In the genomic region with DNA sequence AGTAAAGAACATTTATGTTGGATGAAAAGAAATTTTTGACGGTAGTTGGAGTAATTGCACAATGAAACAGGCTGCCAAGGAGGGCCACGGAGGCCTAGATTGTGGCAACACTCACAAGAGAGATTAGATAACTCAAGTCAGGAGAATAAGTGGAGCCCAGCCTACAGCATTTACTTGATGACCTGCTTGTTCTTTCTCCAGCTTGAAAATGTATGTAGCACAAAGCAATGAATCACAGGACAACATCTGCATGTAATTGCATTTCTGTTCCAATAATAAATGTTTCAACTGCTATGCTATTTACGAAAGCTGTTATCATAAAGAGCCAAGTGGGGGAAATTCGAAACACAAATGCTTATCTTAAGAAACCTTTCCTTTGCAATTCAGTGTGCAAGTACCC, we compare ENCODE assay signal across 20 cellular contexts.
DNase-seq lines count a peak whose midpoint lies in the region; ATAC-seq, FAIRE-seq and TF ChIP-seq lines count a peak whose summit lies in the region.
"Had no signal": no experiment of that assay in that cellular context is flagged by ENCODE, and none has a peak within 500 bp of the region (broad histone marks: within the 10 kb centered on the region; RNA-seq: fewer than 3 reads in every experiment).

No MANE protein-coding gene starts in this region.

- CTCF ChIA-PET in K562 (lab: Yijun Ruan, JAX; ENCODE audit: low intra/inter-chr PET ratio) (no interaction called here), T-cell (lab: Charles Lee) (no interaction called here)

- TF ChIP-seq CTCF in K562 (IDR thresholded peaks at IDR 0.05 in 2 of 3, conservative IDR thresholded peaks at IDR 0.05 in 1 of 3; ENCODE audit: insufficient read depth in 2 of 3, low read depth in 1 of 3, low read length in 3 of 3) (no peak), esophagus muscularis mucosa (IDR thresholded peaks at IDR 0.05) (no peak)

- H3K4me2 ChIP-seq in GM23248 (ENCODE audit: unreplicated experiment): no peak overlapping the region
- peak overlapping the region; percentile 14 for H3K4me2 ChIP-seq in K562 (ENCODE audit: insufficient read depth, low read length)

- FAIRE-seq in K562 (lab: Jason Lieb, UNC): peak; percentile 58
- FAIRE-seq: HepG2 had no signal

- peaks cover 0 to 5% (median 0%) of the 10 kb centered on the region in 3 donors for H3K9me3 Mint-ChIP-seq in T-cell

- H3K9me3 ChIP-seq in GM23248 (ENCODE audit: low read depth) (no peaks in the 10 kb centered on the region), K562 (replicated peaks; ENCODE audit: control insufficient read depth, insufficient read depth, low read depth, low read length) (no peaks in the 10 kb centered on the region), esophagus muscularis mucosa (no peaks in the 10 kb centered on the region)

- no peaks in the 10 kb centered on the region for H3F3A ChIP-seq in GM23248 (ENCODE audit: insufficient read depth)

- H4K20me1 ChIP-seq in GM23248 (ENCODE audit: insufficient read depth) (no peaks in the 10 kb centered on the region), K562 (replicated peaks; ENCODE audit: control insufficient read depth, insufficient read depth, low read length) (no peaks in the 10 kb centered on the region)

- peak; percentile 60 for ATAC-seq in K562
- ATAC-seq in GM18861 (IDR thresholded peaks at IDR 0.05; ENCODE audit: unreplicated experiment): no peak
- no peak for ATAC-seq in T-cell (replicated peaks in 1 of 4)
- no peak for ATAC-seq in esophagus mucosa
- ATAC-seq: HepG2, PC-3 had no signal

- no peaks in the 10 kb centered on the region for H3K36me3 ChIP-seq in ACC112 (ENCODE audit: insufficient read depth, low read length)
- H3K36me3 ChIP-seq in GM23248 (ENCODE audit: low read depth): no peaks in the 10 kb centered on the region
- no peaks in the 10 kb centered on the region for H3K36me3 ChIP-seq in K562 (ENCODE audit: control insufficient read depth, insufficient read depth, low read length)
- no peaks in the 10 kb centered on the region for H3K36me3 ChIP-seq in esophagus muscularis mucosa

- no peaks in the 10 kb centered on the region for H3K27me3 ChIP-seq in ACC112 (ENCODE audit: insufficient read depth, low read length)
- no peaks in the 10 kb centered on the region for H3K27me3 ChIP-seq in GM23248 (replicated peaks; ENCODE audit: insufficient read depth)
- no peaks in the 10 kb centered on the region for H3K27me3 ChIP-seq in K562 (ENCODE audit: control insufficient read depth in 2 of 2, insufficient read depth in 2 of 2, low read length in 2 of 2)
- H3K27me3 ChIP-seq in esophagus muscularis mucosa: no peaks in the 10 kb centered on the region

- H3K9me2 ChIP-seq in GM23248 (ENCODE audit: insufficient read depth): no peaks in the 10 kb centered on the region

- intact Hi-C loops in K562 (cut with micrococcal nuclease): no loop called here
- intact Hi-C loops in esophagus muscularis mucosa (cut with DNase I): no loop called here

- H3K4me1 ChIP-seq in ACC112 (ENCODE audit: control insufficient read depth, insufficient read depth, low read length, unreplicated experiment) (no peaks in the 10 kb centered on the region), GM23248 (ENCODE audit: insufficient read depth) (no peaks in the 10 kb centered on the region), K562 (replicated peaks in 1 of 2; ENCODE audit: control insufficient read depth in 2 of 2, insufficient read depth in 2 of 2, low read length in 2 of 2) (peaks cover 0 to 10% of the 10 kb centered on the region in 2 experiments; a peak in 2 of 5 replicates), esophagus muscularis mucosa (no peaks in the 10 kb centered on the region)

- no TSS peak for BruUV-seq in K562 (replicated peaks; lab: Mats Ljungman, UMichigan)

- 40 to 46% methylated on average over 4 of the region's 4 CpGs for WGBS in GM23248 (ENCODE audit: low coverage in 1 of 2, low lambda C conversion rate in 2 of 2, missing lambda C conversion rate in 2 of 2), 2 experiments
- 0% methylated on average over 4 of the region's 4 CpGs for WGBS in K562 (ENCODE audit: insufficient coverage, low coverage, missing lambda C conversion rate)
- 56% methylated on average over 4 of the region's 4 CpGs for WGBS in esophagus muscularis mucosa

- no peaks in the 10 kb centered on the region for H3K27me3 Mint-ChIP-seq in T-cell

- no peak for TF ChIP-seq RAD21 in K562 (CRISPR knock-in tag; conservative IDR thresholded peaks at IDR 0.05 in 1 of 2, IDR thresholded peaks at IDR 0.05 in 1 of 2)

- H3K9ac ChIP-seq in GM23248: no peak overlapping the region
- H3K9ac ChIP-seq in K562 (ENCODE audit: insufficient read depth in 1 of 2, low read depth in 2 of 2, low read length in 2 of 2): no peak overlapping the region

- H3K4me3 ChIP-seq in ACC112 (ENCODE audit: low read depth, low read length) (no peak overlapping the region), GM23248 (no peak overlapping the region), K562 (no peak overlapping the region), esophagus muscularis mucosa (no peak overlapping the region)

- peak; percentile 23 for DNase-seq in GM23248
- peak in 2 of 4 experiments; percentile 18 to 30 for DNase-seq in K562 (ENCODE audit: extremely low read depth in 1 of 4, low spot score in 3 of 4)
- peak; percentile 44 for DNase-seq in fibroblast of the conjunctiva (ENCODE audit: low read depth)
- DNase-seq in esophagus muscularis mucosa (ENCODE audit: extremely low spot score): no peak
- DNase-seq in T-cell: no peak
- DNase-seq: 8988T; COR-L47; H7; NCI-H1105; NCI-H1694 treated with DMSO at 0.1 percent for 48 hours; NCI-H2107; NCI-H345; NCI-H526 treated with DMSO at 0.1 percent for 48 hours; NK-92 treated with Interleukin-12 subunit alpha and Interleukin-12 subunit beta, amount 100 ng/mL, for 24 hours; PC-3 had no signal

- peak; percentile 57 for TF ChIP-seq EP300 in K562 (IDR thresholded peaks at IDR 0.05; ENCODE audit: low read length)
- no peak for TF ChIP-seq EP300 in esophagus muscularis mucosa (IDR thresholded peaks at IDR 0.05)

- H3K27ac Mint-ChIP-seq in T-cell: no peak overlapping the region

- in situ Hi-C loops in GM23248 (cut with MboI) (no loop called here), K562 (cut with MboI) (no loop called here)

- H3K4me3 Mint-ChIP-seq in T-cell: no peak overlapping the region

- H2AFZ ChIP-seq in ACC112 (ENCODE audit: low read length, unreplicated experiment) (peak overlapping the region; percentile 14), GM23248 (no peak overlapping the region), K562 (ENCODE audit: low read depth, low read length) (no peak overlapping the region)

- TF ChIP-seq POLR2A in K562 (conservative IDR thresholded peaks at IDR 0.05): no peak
- no peak for TF ChIP-seq POLR2A in esophagus muscularis mucosa (IDR thresholded peaks at IDR 0.05; ENCODE audit: low read depth)

- no peaks in the 10 kb centered on the region for H3K9me1 ChIP-seq in K562 (ENCODE audit: control insufficient read depth, insufficient read depth, low read length)

- H3K79me2 ChIP-seq in ACC112 (ENCODE audit: control insufficient read depth, insufficient read depth, low read length, unreplicated experiment) (no peaks in the 10 kb centered on the region), GM23248 (ENCODE audit: insufficient read depth) (no peaks in the 10 kb centered on the region), K562 (ENCODE audit: control insufficient read depth, insufficient read depth, low read length) (no peaks in the 10 kb centered on the region)

- POLR2A ChIA-PET in K562 (lab: Yijun Ruan, JAX) (no interaction called here), T-cell (lab: Charles Lee) (no interaction called here)

- H3K27ac ChIP-seq in ACC112 (ENCODE audit: low read depth, low read length) (no peak overlapping the region), GM23248 (no peak overlapping the region), K562 (ENCODE audit: extremely low read depth, low read depth, low read length) (no peak overlapping the region), esophagus muscularis mucosa (replicated peaks in 1 of 4) (no peak overlapping the region)
- H3K27ac ChIP-seq: RWPE1 had no signal

- no peaks in the 10 kb centered on the region for H3K4me1 Mint-ChIP-seq in T-cell

- H3K36me3 Mint-ChIP-seq in T-cell: no peaks in the 10 kb centered on the region

TF ChIP-seq in K562, 482 proteins besides CTCF, POLR2A, EP300 and RAD21 (continues in another document):
- TF ChIP-seq SAP30 (IDR thresholded peaks at IDR 0.05; ENCODE audit: borderline replicate concordance, insufficient read depth, low read depth, low read length, poor library complexity, severe bottlenecking) (no peak), TAL1 (IDR thresholded peaks at IDR 0.05) (peak; percentile 85), NFIC (IDR thresholded peaks at IDR 0.05) (peak; percentile 36; the same call in 1 of the 2 replicates), FOXA3 (CRISPR knock-in tag; conservative IDR thresholded peaks at IDR 0.05 in 1 of 2, IDR thresholded peaks at IDR 0.05 in 1 of 2) (0 out of 4 replicates have a peak, but pooled peaks of 1 of the 2 experiments have one; percentile 33), SMARCE1 (IDR thresholded peaks at IDR 0.05) (peak; percentile 39; the same call in 1 of the 2 replicates), CCNT2 (IDR thresholded peaks at IDR 0.05; ENCODE audit: borderline replicate concordance, extremely low read depth, insufficient read length, low read depth, low read length) (peak; percentile 69), ZNF224 (CRISPR knock-in tag; IDR thresholded peaks at IDR 0.05) (no peak), NCOA4 (IDR thresholded peaks at IDR 0.05; ENCODE audit: partially characterized antibody) (no peak)
- TF ChIP-seq, protein P1, sequence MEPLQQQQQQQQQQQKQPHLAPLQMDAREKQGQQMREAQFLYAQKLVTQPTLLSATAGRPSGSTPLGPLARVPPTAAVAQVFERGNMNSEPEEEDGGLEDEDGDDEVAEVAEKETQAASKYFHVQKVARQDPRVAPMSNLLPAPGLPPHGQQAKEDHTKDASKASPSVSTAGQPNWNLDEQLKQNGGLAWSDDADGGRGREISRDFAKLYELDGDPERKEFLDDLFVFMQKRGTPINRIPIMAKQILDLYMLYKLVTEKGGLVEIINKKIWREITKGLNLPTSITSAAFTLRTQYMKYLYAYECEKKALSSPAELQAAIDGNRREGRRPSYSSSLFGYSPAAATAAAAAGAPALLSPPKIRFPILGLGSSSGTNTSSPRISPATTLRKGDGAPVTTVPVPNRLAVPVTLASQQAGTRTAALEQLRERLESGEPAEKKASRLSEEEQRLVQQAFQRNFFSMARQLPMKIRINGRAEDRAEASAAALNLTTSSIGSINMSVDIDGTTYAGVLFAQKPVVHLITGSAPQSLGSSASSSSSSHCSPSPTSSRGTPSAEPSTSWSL (CRISPR knock-in tag; IDR thresholded peaks at IDR 0.05; ENCODE audit: borderline replicate concordance): no peak

Comparison
In these comparisons a context has a peak if more than half of its experiments do, and no peak if none do; other contexts are left out.
1. DNase-seq: peak in GM23248 (single experiment) and fibroblast of the conjunctiva (single experiment); none in esophagus muscularis mucosa (single experiment) and T-cell (0 of 34).